In the genomic region with DNA sequence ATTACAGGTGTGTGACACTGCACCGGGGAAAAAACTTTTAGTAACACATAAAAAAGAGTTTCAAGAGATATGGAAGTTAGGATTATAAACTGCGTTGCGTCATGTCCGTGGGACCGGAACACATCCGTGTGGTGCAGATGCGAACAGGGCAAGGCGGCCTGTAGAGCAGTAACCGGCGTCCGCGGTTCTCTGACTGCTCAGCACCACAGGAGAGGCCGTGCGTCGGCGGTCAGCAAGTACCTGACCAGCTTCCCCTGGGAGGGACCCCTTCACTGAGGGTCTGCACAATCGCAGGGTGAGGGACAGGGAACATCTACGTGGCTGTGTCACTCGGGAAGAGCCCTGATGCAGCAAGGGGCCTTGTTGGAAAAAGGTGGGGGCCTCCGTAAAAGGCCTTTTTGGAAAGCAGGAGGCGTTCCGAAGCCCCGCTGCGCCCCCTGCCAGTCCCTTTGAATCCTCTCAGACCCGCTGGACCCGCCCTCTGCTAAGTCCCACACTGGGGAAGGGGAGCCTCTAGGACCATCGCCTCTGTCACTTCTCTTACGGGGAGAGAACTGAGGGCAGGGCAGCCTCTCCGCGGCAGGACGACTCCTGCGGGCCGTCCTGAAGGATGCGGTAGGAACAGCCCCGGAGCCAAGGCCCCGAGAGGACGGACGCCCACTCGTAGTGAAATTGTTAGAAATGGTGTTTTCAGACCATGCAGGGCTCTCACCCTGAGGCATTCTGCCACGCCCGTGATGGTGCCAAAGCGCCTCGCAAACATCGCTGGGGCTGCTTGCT, we compare ENCODE assay signal across 15 cellular contexts.
DNase-seq lines count a peak whose midpoint lies in the region; TF ChIP-seq lines count a peak whose summit lies in the region.
"Had no signal": no experiment of that assay in that cellular context is flagged by ENCODE, and none has a peak within 500 bp of the region (broad histone marks: within the 10 kb centered on the region; RNA-seq: fewer than 3 reads in every experiment).

No MANE protein-coding gene starts in this region.

- H3K9ac ChIP-seq in trophoblast cell (ENCODE audit: low read length) (no peak overlapping the region), Karpas-422 (ENCODE audit: low read length) (no peak overlapping the region)

- no peak overlapping the region for H2BK120ac ChIP-seq in trophoblast cell (ENCODE audit: insufficient read depth, low read length, poor library complexity)

- H3K4me3 ChIP-seq in dorsolateral prefrontal cortex (peak overlapping the region; percentile 15 to 69 (median 50)), iPS-18c (ENCODE audit: insufficient read depth, low read depth, low read length) (peak overlapping the region; percentile 45), trophoblast cell (ENCODE audit: low read depth, low read length) (peak overlapping the region; percentile 57), Karpas-422 (ENCODE audit: low read length) (no peak overlapping the region)

- H2AK5ac ChIP-seq in trophoblast cell (ENCODE audit: low read length), result no peak overlapping the region

- H3K79me1 ChIP-seq in trophoblast cell (ENCODE audit: low read length), result no peaks in the 10 kb centered on the region

- H3K27ac ChIP-seq in dorsolateral prefrontal cortex (peak overlapping the region in 7 of 59 donors; percentile 0 to 66 (median 36)), trophoblast cell (ENCODE audit: low read depth, low read length) (no peak overlapping the region), Karpas-422 (ENCODE audit: low read length) (no peak overlapping the region)

- peaks cover 0 to 4% (median 0%) of the 10 kb centered on the region in 45 donors for H3K27me3 ChIP-seq in dorsolateral prefrontal cortex
- no peaks in the 10 kb centered on the region for H3K27me3 ChIP-seq in trophoblast cell (ENCODE audit: insufficient read depth, low read length)
- H3K27me3 ChIP-seq in Karpas-422 (ENCODE audit: low read length), result no peaks in the 10 kb centered on the region

- WGBS in trophoblast cell (ENCODE audit: extremely low coverage, insufficient coverage, insufficient read length), result no CpG with 5 or more reads among the region's 44 CpGs

- H3K18ac ChIP-seq in trophoblast cell (ENCODE audit: low read length), result no peak overlapping the region

- H2BK12ac ChIP-seq in trophoblast cell (ENCODE audit: low read length), result no peak overlapping the region

- peaks cover 4 to 9% of the 10 kb centered on the region in 2 experiments for H3K4me1 ChIP-seq in trophoblast cell (ENCODE audit: control insufficient read depth in 1 of 2, insufficient read depth in 2 of 2, low read length in 2 of 2)
- no peaks in the 10 kb centered on the region for H3K4me1 ChIP-seq in Karpas-422 (ENCODE audit: low read length)

- peak overlapping the region; percentile 22 for H4K12ac ChIP-seq in trophoblast cell (ENCODE audit: low read depth, low read length)

- H4K8ac ChIP-seq in trophoblast cell (ENCODE audit: low read depth, low read length), result peak overlapping the region; percentile 47

- no peak overlapping the region for H3K23ac ChIP-seq in trophoblast cell (ENCODE audit: low read length)

- TF ChIP-seq CTCF in dorsolateral prefrontal cortex (IDR thresholded peaks at IDR 0.05 in 54 of 56, conservative IDR thresholded peaks at IDR 0.05 in 2 of 56; ENCODE audit: low read depth in 1 of 56, partially characterized antibody in 56 of 56), result peak in 8 of 56 donors; percentile 5 to 25 (median 12)

- no peaks in the 10 kb centered on the region for H4K20me1 ChIP-seq in Karpas-422 (ENCODE audit: insufficient read depth, low read depth, low read length)

- no peaks in the 10 kb centered on the region for H3K9me2 ChIP-seq in Karpas-422 (replicated peaks; ENCODE audit: insufficient read depth, low read length)

- H3K4me2 ChIP-seq in trophoblast cell (ENCODE audit: low read length) (peak overlapping the region; percentile 88), Karpas-422 (ENCODE audit: low read depth, low read length, poor library complexity, severe bottlenecking) (no peak overlapping the region)

- H3K4ac ChIP-seq in trophoblast cell (ENCODE audit: low read depth, low read length), result no peak overlapping the region

- no peaks in the 10 kb centered on the region for H3K9me3 ChIP-seq in iPS-18c (ENCODE audit: control insufficient read depth, insufficient read depth, low read length)
- H3K9me3 ChIP-seq in trophoblast cell (ENCODE audit: insufficient read depth, low read depth, low read length), result no peaks in the 10 kb centered on the region
- peaks cover 19% of the 10 kb centered on the region for H3K9me3 ChIP-seq in Karpas-422 (ENCODE audit: low read length)

- H3K14ac ChIP-seq in trophoblast cell (ENCODE audit: low read length), result no peak overlapping the region

- no peak overlapping the region for H4K91ac ChIP-seq in trophoblast cell (ENCODE audit: low read depth, low read length)

- DNase-seq in DMS114 treated with DMSO at 0.1 percent for 48 hours (lab: John Stamatoyannopoulos, UW; ENCODE audit: unreplicated experiment) (peak; percentile 58), dorsolateral prefrontal cortex (peak in 5 of 10 donors; percentile 12 to 44 (median 36)), trophoblast cell (no peak), NCI-H2171 (lab: John Stamatoyannopoulos, UW) (no peak), RPMI8226 (no peak), Karpas-422 (no peak)
- no peak for DNase-seq in effector CD4-positive, alpha-beta T cell
- DNase-seq: ACHN; activated CD4-positive, alpha-beta T cell treated with anti-CD3 and anti-CD28 coated beads, Interleukin-2, amount 10 ng/mL, durations not matched to agents 24 days and 14 days; activated T-cell treated with anti-CD3 and anti-CD28 coated beads, Interleukin-2, amount 50 U/mL, for 72 hours; amniotic stem cell; effector memory CD8-positive, alpha-beta T cell; MM.1S; NCI-H345 had no signal

- H2BK5ac ChIP-seq in trophoblast cell (ENCODE audit: low read depth, low read length, poor library complexity), result no peak overlapping the region

- peak overlapping the region; percentile 61 for H2AFZ ChIP-seq in trophoblast cell (ENCODE audit: insufficient read depth, low read length, poor library complexity)
- no peak overlapping the region for H2AFZ ChIP-seq in Karpas-422 (ENCODE audit: low read length)

- intact Hi-C loops in dorsolateral prefrontal cortex (cut with DNase I), result no loop called here

- H3K36me3 ChIP-seq in trophoblast cell (ENCODE audit: control insufficient read depth in 1 of 2, insufficient read depth in 2 of 2, low read length in 2 of 2) (no peaks in the 10 kb centered on the region), Karpas-422 (ENCODE audit: insufficient read depth, low read length) (no peaks in the 10 kb centered on the region)

- H3K79me2 ChIP-seq in trophoblast cell (ENCODE audit: control insufficient read depth, insufficient read depth, low read length, poor library complexity) (no peaks in the 10 kb centered on the region), Karpas-422 (ENCODE audit: low read length) (no peaks in the 10 kb centered on the region)
